11 cellular contexts compared by ENCODE assay signal in genomic region chr17:57035971-57036481, GRCh38. TPM values are rescaled to one million over a fixed set of nuclear protein-coding genes. Genes with fewer than 3 reads are reported as not detected.
DNase-seq lines count a peak whose midpoint lies in the region; ATAC-seq and TF ChIP-seq lines count a peak whose summit lies in the region.
"Had no signal": no experiment of that assay in that cellular context is flagged by ENCODE, and none has a peak within 500 bp of the region (broad histone marks: within the 10 kb centered on the region; RNA-seq: fewer than 3 reads in every experiment).

No MANE protein-coding gene starts in this region.

- WGBS in right lobe of liver (ENCODE audit: insufficient coverage, low coverage, low lambda C conversion rate, missing lambda C conversion rate): 36% methylated on average over 3 of the region's 4 CpGs

- H3K27me3 ChIP-seq in breast epithelium (no peaks in the 10 kb centered on the region), right lobe of liver (no peaks in the 10 kb centered on the region), upper lobe of right lung (no peaks in the 10 kb centered on the region)
- H3K27me3 ChIP-seq: brain microvascular endothelial cell had no signal

- H3K27ac ChIP-seq in breast epithelium (peak overlapping the region; percentile 80 to 82), right lobe of liver (peak overlapping the region; percentile 8 to 64 (median 19)), upper lobe of right lung (peak overlapping the region; percentile 70), substantia nigra (ENCODE audit: low read depth, low read length, poor library complexity, severe bottlenecking) (no peak overlapping the region)
- H3K27ac ChIP-seq: brain microvascular endothelial cell had no signal

- H3K4me3 ChIP-seq in breast epithelium: peak overlapping the region in 1 of 3 donors; percentile 23
- H3K4me3 ChIP-seq in right lobe of liver: peak overlapping the region; percentile 25 to 47 (median 39)
- H3K4me3 ChIP-seq in upper lobe of right lung: no peak overlapping the region

- intact Hi-C loops in breast epithelium (cut with DNase I; ENCODE audit: low total_unique reads) (no loop called here), right lobe of liver (cut with DNase I) (no loop called here), upper lobe of right lung (cut with DNase I) (no loop called here)

- DNase-seq in NCI-H1417 (lab: John Stamatoyannopoulos, UW) (peak; percentile 35 to 99 (median 83)), NCI-H1417 treated with DMSO at 0.1 percent for 48 hours (lab: John Stamatoyannopoulos, UW) (no peak), breast epithelium (ENCODE audit: low spot score in 2 of 2) (peak; percentile 71 to 87), right lobe of liver (peak in 1 of 3 donors; percentile 59), upper lobe of right lung (no peak), amygdala (lab: John Stamatoyannopoulos, UW) (no peak), substantia nigra (lab: John Stamatoyannopoulos, UW) (no peak)
- DNase-seq: activated CD8-positive, alpha-beta memory T cell treated with anti-CD3 and anti-CD28 coated beads, Interleukin-2, amount 50 U/mL, for 48 hours; brain microvascular endothelial cell; H9 had no signal

- H3K9me3 ChIP-seq in breast epithelium (no peaks in the 10 kb centered on the region), right lobe of liver (no peaks in the 10 kb centered on the region), upper lobe of right lung (no peaks in the 10 kb centered on the region)

- no peak for TF ChIP-seq POLR2A in breast epithelium (IDR thresholded peaks at IDR 0.05)
- TF ChIP-seq POLR2A in right lobe of liver (IDR thresholded peaks at IDR 0.05): no peak

- TF ChIP-seq CTCF in breast epithelium (IDR thresholded peaks at IDR 0.05) (no peak), right lobe of liver (IDR thresholded peaks at IDR 0.05) (no peak), upper lobe of right lung (IDR thresholded peaks at IDR 0.05) (no peak)

- ATAC-seq in right lobe of liver: peak; percentile 79 to 87 (median 82)
- ATAC-seq in upper lobe of right lung: peak; percentile 67
- ATAC-seq in HG03460 (IDR thresholded peaks at IDR 0.05; ENCODE audit: unreplicated experiment): no peak

- H3K36me3 ChIP-seq in breast epithelium: no peaks in the 10 kb centered on the region
- no peaks in the 10 kb centered on the region for H3K36me3 ChIP-seq in right lobe of liver
- no peaks in the 10 kb centered on the region for H3K36me3 ChIP-seq in upper lobe of right lung
- H3K36me3 ChIP-seq: brain microvascular endothelial cell had no signal

- peaks cover 0 to 7% of the 10 kb centered on the region in 2 donors for H3K4me1 ChIP-seq in breast epithelium
- peaks cover 0 to 20% (median 5%) of the 10 kb centered on the region in 4 donors for H3K4me1 ChIP-seq in right lobe of liver
- peaks cover 5% of the 10 kb centered on the region for H3K4me1 ChIP-seq in upper lobe of right lung

RNA-seq across cellular contexts. Expression of gene AKAP1, which starts 49.0 kb away (rescaled TPM):
- total RNA-seq in breast epithelium: 10 to 100 TPM; 38.1 to 87.7 (median 63.9) TPM
- 10 to 100 TPM; 31.2 to 58.5 (median 43.1) TPM for total RNA-seq in right lobe of liver
- 59.9 TPM for total RNA-seq in upper lobe of right lung

RNA-seq across cellular contexts. Expression of gene SCPEP1, which starts 58.1 kb away (rescaled TPM):
- total RNA-seq in breast epithelium (100 to 1,000 TPM in 2 of 3 donors, 10 to 100 TPM in 1; 55.4 to 264 (median 146) TPM), right lobe of liver (10 to 100 TPM in 5 of 6 experiments, 1 to 10 TPM in 1; 9.2 to 35.4 (median 24.8) TPM), upper lobe of right lung (176 TPM)

Comparison
In these comparisons a context has a peak if more than half of its experiments do, and no peak if none do; other contexts are left out.
1. DNase-seq: peak in NCI-H1417 (3 of 3) and breast epithelium (2 of 2); none in NCI-H1417 treated with DMSO at 0.1 percent for 48 hours (single experiment), upper lobe of right lung (single experiment), amygdala (0 of 56) and substantia nigra (0 of 49).